Comparison of ENCODE assay signal across 20 cellular contexts in the genomic region with DNA sequence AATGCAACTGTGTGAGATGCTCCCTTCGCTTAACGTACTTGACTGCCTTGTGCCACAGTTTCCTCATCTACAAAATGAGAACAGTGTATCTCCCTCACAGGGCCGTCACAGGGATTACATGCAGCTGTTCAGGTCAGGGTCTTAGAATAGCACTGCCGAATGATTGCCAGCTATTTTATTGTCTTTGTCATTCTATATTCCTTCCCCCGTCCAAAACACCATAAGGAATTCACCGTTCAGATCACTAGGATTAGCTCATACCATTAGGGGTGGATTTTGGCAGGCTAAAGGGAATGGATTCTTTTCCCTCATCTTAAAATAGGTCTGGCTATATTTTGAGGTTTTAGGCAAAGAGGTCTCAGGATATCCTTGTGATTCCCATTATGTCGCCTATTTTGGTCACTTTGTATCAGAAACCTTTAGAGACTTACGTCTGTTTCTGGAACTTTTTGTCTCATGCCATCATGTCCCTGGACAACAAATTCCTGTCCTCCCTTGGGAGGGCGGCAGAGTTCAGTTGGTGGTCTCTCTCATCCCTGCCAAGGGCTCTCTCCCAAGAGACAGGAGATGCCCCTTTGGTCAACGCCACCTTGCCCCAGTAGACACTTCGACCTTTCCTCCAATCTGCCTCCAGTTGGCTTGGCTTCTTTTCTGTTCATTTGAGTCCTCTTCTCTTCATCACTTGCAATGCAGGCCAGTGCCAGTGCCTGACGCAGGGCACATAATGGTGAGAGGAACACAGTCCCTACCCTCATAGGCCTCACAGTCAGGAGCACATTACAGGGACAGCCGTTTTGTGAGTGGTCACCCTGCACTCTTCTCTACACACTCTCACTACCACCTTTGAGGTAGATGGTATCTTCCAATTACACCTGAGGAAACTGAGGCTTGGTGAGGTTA.
A peak's percentile ranks its signal among the peaks of the same experiment; 100 is the strongest.
DNase-seq lines count a peak whose midpoint lies in the region; ATAC-seq and TF ChIP-seq lines count a peak whose summit lies in the region.
"Had no signal": no experiment of that assay in that cellular context is flagged by ENCODE, and none has a peak within 500 bp of the region (broad histone marks: within the 10 kb centered on the region; RNA-seq: fewer than 3 reads in every experiment).

No MANE protein-coding gene starts in this region.

- TF ChIP-seq POLR2A in gastroesophageal sphincter (IDR thresholded peaks at IDR 0.05) (no peak), gastrocnemius medialis (IDR thresholded peaks at IDR 0.05) (peak; percentile 9 to 46)

- TF ChIP-seq CTCF in WERI-Rb-1 (IDR thresholded peaks at IDR 0.05; ENCODE audit: low read depth, low read length) (no peak), gastroesophageal sphincter (IDR thresholded peaks at IDR 0.05) (no peak), gastrocnemius medialis (IDR thresholded peaks at IDR 0.05 in 4 of 5, conservative IDR thresholded peaks at IDR 0.05 in 1 of 5) (peak in 4 of 5 experiments; percentile 25 to 46 (median 33)), GM13976 (IDR thresholded peaks at IDR 0.05; ENCODE audit: borderline replicate concordance, control extremely low read depth, extremely low read depth, insufficient read depth, missing control alignments) (no peak)

- H3K4me3 ChIP-seq in WERI-Rb-1 (ENCODE audit: low read depth, low read length) (no peak overlapping the region), gastroesophageal sphincter (no peak overlapping the region), gastrocnemius medialis (no peak overlapping the region)
- H3K4me3 ChIP-seq: GM23248, PC-9 had no signal

- peak overlapping the region; percentile 68 for H3K27ac ChIP-seq in WERI-Rb-1
- peak overlapping the region in 3 of 4 donors; percentile 61 to 72 (median 72) for H3K27ac ChIP-seq in gastroesophageal sphincter
- peak overlapping the region; percentile 76 to 89 (median 80) for H3K27ac ChIP-seq in gastrocnemius medialis
- H3K27ac ChIP-seq: brain microvascular endothelial cell, GM23248, PC-9 had no signal

- H3K27me3 ChIP-seq in WERI-Rb-1 (ENCODE audit: insufficient read depth, low read depth, severe bottlenecking) (no peaks in the 10 kb centered on the region), gastroesophageal sphincter (no peaks in the 10 kb centered on the region), gastrocnemius medialis (no peaks in the 10 kb centered on the region)
- H3K27me3 ChIP-seq: brain microvascular endothelial cell had no signal

- peaks cover 2 to 41% (median 8%) of the 10 kb centered on the region in 3 donors for H3K4me1 ChIP-seq in gastroesophageal sphincter
- peaks cover 16 to 31% of the 10 kb centered on the region in 2 donors for H3K4me1 ChIP-seq in gastrocnemius medialis

- in situ Hi-C loops in gastrocnemius medialis (cut with MboI; ENCODE audit: low sequenced_read_pairs in 4 of 4), result no loop called here
- in situ Hi-C loops in GM13976 (cut with MboI; ENCODE audit: low sequenced_read_pairs, unreplicated experiment), result no loop called here

- ATAC-seq in gastroesophageal sphincter (peak; percentile 35), gastrocnemius medialis (peak; percentile 82 to 90), GM21737 (IDR thresholded peaks at IDR 0.05; ENCODE audit: unreplicated experiment) (no peak), HG02970 (IDR thresholded peaks at IDR 0.05; ENCODE audit: low FRiP score, unreplicated experiment) (no peak)
- ATAC-seq: esophagus mucosa; stimulated activated naive CD8-positive, alpha-beta T cell treated with anti-CD3 and anti-CD28 coated beads, Interleukin-15, amount 100 ng/mL, for 72 hours had no signal

- peak; percentile 65 for DNase-seq in LHCN-M2 (ENCODE audit: low read depth)
- no peak for DNase-seq in WERI-Rb-1
- peak; percentile 45 to 81 for DNase-seq in gastrocnemius medialis
- DNase-seq in GM13976 (ENCODE audit: low spot score), result no peak
- no peak for DNase-seq in stimulated activated CD4-positive, alpha-beta T cell treated with anti-CD3 and anti-CD28 coated beads, Interleukin-12 subunit alpha, Interleukin-12 subunit beta, amount 100 ng/mL, for 4 hours
- DNase-seq: activated CD4-positive, alpha-beta T cell treated with anti-CD3 and anti-CD28 coated beads for 48 hours; activated naive CD4-positive, alpha-beta T cell treated with anti-CD3 and anti-CD28 coated beads, Interleukin-2, amount 10 ng/mL, durations not matched to agents 7 days and 5 days; brain microvascular endothelial cell; DND-41; glutamatergic neuron; GM23248; NCI-H1417; PC-9; stimulated activated CD4-positive, alpha-beta T cell treated with anti-CD3 and anti-CD28 coated beads, Interleukin-1b, Interleukin-23, amount 100 ng/mL, for 48 hours; stimulated activated naive CD8-positive, alpha-beta T cell treated with anti-CD3 and anti-CD28 coated beads, Interleukin-15, amount 100 ng/mL, for 72 hours; T1000 had no signal

- 55 to 57% methylated on average over 8 to 12 of the region's 13 CpGs for WGBS in gastroesophageal sphincter (ENCODE audit: low coverage in 1 of 2), 2 donors

- intact Hi-C loops in gastrocnemius medialis (cut with DNase I; ENCODE audit: low total_unique reads), result loop anchor here (1.0 to 5.0 kb wide), 5 partner anchors 19 to 245 kb away; a partner anchor contains a TSS

- H3K36me3 ChIP-seq in WERI-Rb-1 (no peaks in the 10 kb centered on the region), gastroesophageal sphincter (peaks cover 0 to 71% of the 10 kb centered on the region in 2 donors), gastrocnemius medialis (no peaks in the 10 kb centered on the region)
- H3K36me3 ChIP-seq: brain microvascular endothelial cell had no signal

- no peak for TF ChIP-seq EP300 in gastroesophageal sphincter (IDR thresholded peaks at IDR 0.05)

- H3K9me3 ChIP-seq in WERI-Rb-1 (ENCODE audit: severe bottlenecking), result no peaks in the 10 kb centered on the region
- H3K9me3 ChIP-seq in gastroesophageal sphincter, result no peaks in the 10 kb centered on the region
- no peaks in the 10 kb centered on the region for H3K9me3 ChIP-seq in gastrocnemius medialis

Comparison
In these comparisons a context has a peak if more than half of its experiments do, and no peak if none do; other contexts are left out.
1. DNase-seq: peak in LHCN-M2 (single experiment) and gastrocnemius medialis (2 of 2); none in WERI-Rb-1 (single experiment), GM13976 (single experiment) and stimulated activated CD4-positive, alpha-beta T cell treated with anti-CD3 and anti-CD28 coated beads, Interleukin-12 subunit alpha, Interleukin-12 subunit beta, amount 100 ng/mL, for 4 hours (single experiment).
2. CTCF ChIP-seq: peak in gastrocnemius medialis (4 of 5); none in WERI-Rb-1 (single experiment), gastroesophageal sphincter (0 of 4) and GM13976 (single experiment).
3. ATAC-seq: peak in gastroesophageal sphincter (single experiment) and gastrocnemius medialis (2 of 2); none in GM21737 (single experiment) and HG02970 (single experiment).
4. POLR2A ChIP-seq: peak in gastrocnemius medialis (2 of 2); none in gastroesophageal sphincter (0 of 2).
5. Peak in every context shown above with its lines, with median percentiles within 50 percentile points of each other: H3K27ac ChIP-seq.